In the genomic region with DNA sequence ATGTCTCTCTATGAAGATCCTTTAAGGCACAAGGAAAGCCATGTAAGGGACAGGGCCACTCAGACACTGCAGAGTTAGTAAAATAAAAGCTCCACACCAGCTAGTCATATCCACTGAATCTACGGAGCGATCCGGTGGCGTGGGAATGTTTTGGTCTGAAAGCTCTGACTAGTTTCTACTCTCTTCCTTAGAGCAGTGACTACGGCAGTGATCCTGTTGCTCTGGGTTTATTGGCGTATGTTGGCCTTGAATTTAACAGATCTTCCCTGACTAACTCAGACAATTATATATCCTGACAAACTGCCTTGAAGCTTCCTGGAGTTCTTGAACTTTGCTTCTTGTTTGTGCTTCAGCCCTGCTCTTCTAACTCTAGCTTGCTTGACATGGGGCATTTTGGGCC, we compare ENCODE assay signal across 27 cellular contexts.
DNase-seq lines count a peak whose midpoint lies in the region; ATAC-seq, FAIRE-seq and TF ChIP-seq lines count a peak whose summit lies in the region.
"Had no signal": no experiment of that assay in that cellular context is flagged by ENCODE, and none has a peak within 500 bp of the region (broad histone marks: within the 10 kb centered on the region; RNA-seq: fewer than 3 reads in every experiment).

No MANE protein-coding gene starts in this region.

- no peak overlapping the region for H4K91ac ChIP-seq in mesenchymal stem cell (ENCODE audit: low read length)

- no peak overlapping the region for H3K4me2 ChIP-seq in mesenchymal stem cell (ENCODE audit: low read length, poor library complexity, severe bottlenecking)
- H3K4me2 ChIP-seq: KMS-11, SK-N-SH had no signal

- no peak overlapping the region for H3K4me3 Mint-ChIP-seq in T-helper 2 cell treated with Interferon-gamma antibody and Interleukin-4, amounts not matched to agents 5 μg/mL and 100 μg/mL, for 36 hours
- H3K4me3 Mint-ChIP-seq in activated T-cell treated with anti-CD3 and anti-CD28 coated beads, Interleukin-2, amount 50 U/mL, for 72 hours = no peak overlapping the region

- no peaks in the 10 kb centered on the region for H3K27me3 Mint-ChIP-seq in T-helper 2 cell treated with Interferon-gamma antibody and Interleukin-4, amounts not matched to agents 5 μg/mL and 100 μg/mL, for 36 hours (ENCODE audit: low read depth)
- H3K27me3 Mint-ChIP-seq in activated T-cell treated with anti-CD3 and anti-CD28 coated beads, Interleukin-2, amount 50 U/mL, for 72 hours (ENCODE audit: low read depth) = no peaks in the 10 kb centered on the region

- no peak overlapping the region for H3K9ac ChIP-seq in mesenchymal stem cell (ENCODE audit: low read length)
- H3K9ac ChIP-seq: GM23248, KMS-11, SK-N-SH had no signal

- no peak for TF ChIP-seq CTCF in bronchial epithelial cell (IDR thresholded peaks at IDR 0.05; ENCODE audit: insufficient read depth, low read length, severe bottlenecking)

- no peak overlapping the region for H3K4ac ChIP-seq in mesenchymal stem cell (ENCODE audit: low read depth in 1 of 2, low read length in 2 of 2)

- H3K14ac ChIP-seq in mesenchymal stem cell (ENCODE audit: low read length in 2 of 2) = no peak overlapping the region

- H3K18ac ChIP-seq in mesenchymal stem cell (ENCODE audit: low read depth in 1 of 2, low read length in 2 of 2) = no peak overlapping the region

- intact Hi-C loops in left colon (cut with DNase I, micrococcal nuclease) = no loop called here

- no peak overlapping the region for H2AFZ ChIP-seq in mesenchymal stem cell (ENCODE audit: low read depth, low read length)
- H2AFZ ChIP-seq: GM23248 had no signal

- no peak overlapping the region for H2BK120ac ChIP-seq in mesenchymal stem cell (ENCODE audit: low read depth, low read length)

- DNase-seq in GM18507 (ENCODE audit: extremely low spot score, insufficient read length, low read depth) (no peak), bronchial epithelial cell (ENCODE audit: low read depth) (no peak), left colon (peak; percentile 40 to 42), small intestine (peak; percentile 69), mesenchymal stem cell (no peak)
- DNase-seq in T-helper 2 cell treated with Interferon-gamma antibody and Interleukin-4, amounts not matched to agents 5 μg/mL and 100 μg/mL, for 36 hours (ENCODE audit: low spot score) = no peak
- DNase-seq in activated T-cell treated with anti-CD3 and anti-CD28 coated beads, Interleukin-2, amount 50 U/mL, for 72 hours = no peak
- DNase-seq: 8988T; AML-193; DMS53; EL; GM23248; HCEC 1CT; NCI-H1092 treated with DMSO at 0.1 percent for 48 hours; NCI-H1436 treated with DMSO at 0.1 percent for 48 hours; NCI-H1930; NCI-H2227 treated with DMSO at 0.1 percent for 48 hours; NCI-H510A treated with DMSO at 0.1 percent for 48 hours; NCI-H774; NK-92 treated with Interleukin-12 subunit alpha and Interleukin-12 subunit beta, amount 100 ng/mL, for 24 hours; SIG-M5; SK-N-SH had no signal

- no peak overlapping the region for H3K4me3 ChIP-seq in bronchial epithelial cell (ENCODE audit: low read depth, low read length)
- no peak overlapping the region for H3K4me3 ChIP-seq in small intestine (ENCODE audit: low read depth in 1 of 2, low read length in 2 of 2)
- no peak overlapping the region for H3K4me3 ChIP-seq in mesenchymal stem cell (ENCODE audit: insufficient read depth in 1 of 2, low read depth in 1 of 2, low read length in 2 of 2)
- H3K4me3 ChIP-seq: GM23248 had no signal

- H3K27me3 ChIP-seq in bronchial epithelial cell (ENCODE audit: control insufficient read depth, insufficient read depth, low read length) = no peaks in the 10 kb centered on the region
- H3K27me3 ChIP-seq in small intestine (ENCODE audit: control insufficient read depth in 2 of 2, insufficient read depth in 2 of 2, low read length in 2 of 2) = no peaks in the 10 kb centered on the region
- no peaks in the 10 kb centered on the region for H3K27me3 ChIP-seq in mesenchymal stem cell (ENCODE audit: control insufficient read depth in 1 of 2, insufficient read depth in 1 of 2, low read length in 2 of 2)

- no peak overlapping the region for H4K8ac ChIP-seq in mesenchymal stem cell (ENCODE audit: low read length)

- FAIRE-seq in GM18507 (lab: Jason Lieb, UNC) = peak; percentile 38
- FAIRE-seq in bronchial epithelial cell (lab: Jason Lieb, UNC) = peak; percentile 84
- FAIRE-seq in small intestine (lab: Jason Lieb, UNC) = no peak
- FAIRE-seq: D721Med had no signal

- H3K27ac Mint-ChIP-seq in T-helper 2 cell treated with Interferon-gamma antibody and Interleukin-4, amounts not matched to agents 5 μg/mL and 100 μg/mL, for 36 hours = no peak overlapping the region
- H3K27ac Mint-ChIP-seq in activated T-cell treated with anti-CD3 and anti-CD28 coated beads, Interleukin-2, amount 50 U/mL, for 72 hours = no peak overlapping the region

- H3K4me1 ChIP-seq in small intestine (ENCODE audit: control insufficient read depth in 2 of 2, insufficient read depth in 1 of 2, low read depth in 1 of 2, low read length in 1 of 2) (peaks cover 0 to 3% of the 10 kb centered on the region in 2 donors), mesenchymal stem cell (ENCODE audit: control insufficient read depth, insufficient read depth, low read depth, low read length) (peaks cover 3% of the 10 kb centered on the region)

- no peaks in the 10 kb centered on the region for H3K36me3 Mint-ChIP-seq in T-helper 2 cell treated with Interferon-gamma antibody and Interleukin-4, amounts not matched to agents 5 μg/mL and 100 μg/mL, for 36 hours (ENCODE audit: low read depth)
- H3K36me3 Mint-ChIP-seq in activated T-cell treated with anti-CD3 and anti-CD28 coated beads, Interleukin-2, amount 50 U/mL, for 72 hours (ENCODE audit: insufficient read depth in 2 of 2) = peaks cover 0 to 2% of the 10 kb centered on the region in 2 donors

- no peaks in the 10 kb centered on the region for H3K9me3 Mint-ChIP-seq in T-helper 2 cell treated with Interferon-gamma antibody and Interleukin-4, amounts not matched to agents 5 μg/mL and 100 μg/mL, for 36 hours
- no peaks in the 10 kb centered on the region for H3K9me3 Mint-ChIP-seq in activated T-cell treated with anti-CD3 and anti-CD28 coated beads, Interleukin-2, amount 50 U/mL, for 72 hours

- H2AK5ac ChIP-seq in mesenchymal stem cell (ENCODE audit: low read length, severe bottlenecking) = no peak overlapping the region

- H3K4me1 Mint-ChIP-seq in T-helper 2 cell treated with Interferon-gamma antibody and Interleukin-4, amounts not matched to agents 5 μg/mL and 100 μg/mL, for 36 hours (ENCODE audit: low read depth) = no peaks in the 10 kb centered on the region
- no peaks in the 10 kb centered on the region for H3K4me1 Mint-ChIP-seq in activated T-cell treated with anti-CD3 and anti-CD28 coated beads, Interleukin-2, amount 50 U/mL, for 72 hours (ENCODE audit: low read depth)

- no peak overlapping the region for H3K23ac ChIP-seq in mesenchymal stem cell (ENCODE audit: low read length in 2 of 2)

- H3K79me1 ChIP-seq in mesenchymal stem cell (replicated peaks; ENCODE audit: low read length, poor library complexity, severe bottlenecking) = peaks cover 1% of the 10 kb centered on the region

- ATAC-seq in left colon = peak; percentile 98
- ATAC-seq in activated T-cell treated with anti-CD3 and anti-CD28 coated beads, Interleukin-2, amount 50 U/mL, for 72 hours (replicated peaks in 1 of 2) = no peak
- ATAC-seq: Panc1 had no signal

- H3K36me3 ChIP-seq in bronchial epithelial cell (ENCODE audit: control insufficient read depth, insufficient read depth, low read length) = no peaks in the 10 kb centered on the region
- H3K36me3 ChIP-seq in small intestine (ENCODE audit: control insufficient read depth in 2 of 2, insufficient read depth in 2 of 2, low read length in 2 of 2) = no peaks in the 10 kb centered on the region
- H3K36me3 ChIP-seq in mesenchymal stem cell (ENCODE audit: control insufficient read depth in 1 of 2, insufficient read depth in 2 of 2, low read depth in 1 of 2, low read length in 2 of 2) = no peaks in the 10 kb centered on the region

- WGBS in small intestine, 3 donors = 62 to 84% (median 77%) methylated on average over 6 of the region's 6 CpGs
- 97% methylated on average over 6 of the region's 6 CpGs for WGBS in mesenchymal stem cell

- H3K27ac ChIP-seq in small intestine (ENCODE audit: low read depth in 1 of 2, low read length in 1 of 2) = peak overlapping the region in 1 of 2 donors; percentile 31
- H3K27ac ChIP-seq in mesenchymal stem cell (ENCODE audit: low read length, poor library complexity, severe bottlenecking) = no peak overlapping the region
- H3K27ac ChIP-seq: C4-2B, GM23248, HL-60, KMS-11 had no signal

- no peak overlapping the region for H2BK12ac ChIP-seq in mesenchymal stem cell (ENCODE audit: low read length in 2 of 2)

- no peak overlapping the region for H2BK15ac ChIP-seq in mesenchymal stem cell (ENCODE audit: low read depth, poor library complexity, severe bottlenecking)

- no peak overlapping the region for H2BK5ac ChIP-seq in mesenchymal stem cell (ENCODE audit: low read depth, low read length, poor library complexity, severe bottlenecking)

- H3K9me3 ChIP-seq in small intestine (ENCODE audit: control insufficient read depth, low read depth) (no peaks in the 10 kb centered on the region), mesenchymal stem cell (ENCODE audit: control insufficient read depth, low read length) (no peaks in the 10 kb centered on the region)
- H3K9me3 ChIP-seq: SK-N-SH had no signal

Comparison
In these comparisons a context has a peak if more than half of its experiments do, and no peak if none do; other contexts are left out.
1. DNase-seq: peak in left colon (2 of 2) and small intestine (single experiment); none in GM18507 (single experiment), bronchial epithelial cell (single experiment), T-helper 2 cell treated with Interferon-gamma antibody and Interleukin-4, amounts not matched to agents 5 μg/mL and 100 μg/mL, for 36 hours (single experiment), mesenchymal stem cell (single experiment) and activated T-cell treated with anti-CD3 and anti-CD28 coated beads, Interleukin-2, amount 50 U/mL, for 72 hours (0 of 2).